8 cellular contexts compared by ENCODE assay signal in genomic region chr2:72147303-72147970, GRCh38. TPM values are rescaled to one million over a fixed set of nuclear protein-coding genes. Genes with fewer than 3 reads are reported as not detected.
DNase-seq lines count a peak whose midpoint lies in the region; ATAC-seq and TF ChIP-seq lines count a peak whose summit lies in the region.

Gene CYP26B1, minus strand, starts transcription at chr2:72147862. Its CDS starts 28 bp downstream, at chr2:72147834.

- H3K27ac Mint-ChIP-seq in CD8-positive, alpha-beta T cell, result no peak within 1 kb of the TSS
- H3K27ac Mint-ChIP-seq in mesothelial cell of epicardium, result peak within 1 kb of the TSS; percentile 99

- intact Hi-C loops in CD8-positive, alpha-beta T cell (cut with DNase I, micrococcal nuclease), result no loop called here
- intact Hi-C loops in dorsolateral prefrontal cortex (cut with DNase I), result loop anchor here (5.0 to 10.0 kb wide), 7 partner anchors 345 to 737 kb away; partner anchors contain the start of gene SPR (in 1 of the 2)

- no peak within 1 kb of the TSS for H3K4me3 ChIP-seq in CD8-positive, alpha-beta T cell (ENCODE audit: low read depth, low read length)
- H3K4me3 ChIP-seq in dorsolateral prefrontal cortex, result peak within 1 kb of the TSS; percentile 30 to 77 (median 59)
- H3K4me3 ChIP-seq in urinary bladder (ENCODE audit: low read depth, low read length), result peak within 1 kb of the TSS; percentile 47

- no peaks in the 10 kb centered on the region for H3K9me3 Mint-ChIP-seq in CD8-positive, alpha-beta T cell
- no peaks in the 10 kb centered on the region for H3K9me3 Mint-ChIP-seq in mesothelial cell of epicardium

- H3K4me1 Mint-ChIP-seq in CD8-positive, alpha-beta T cell (ENCODE audit: low read depth), result peaks cover 45% of the 10 kb centered on the region
- H3K4me1 Mint-ChIP-seq in mesothelial cell of epicardium, result peaks cover 42% of the 10 kb centered on the region

- peaks cover 63% of the 10 kb centered on the region for H3K27me3 Mint-ChIP-seq in CD8-positive, alpha-beta T cell (ENCODE audit: low read depth)
- peaks cover 1% of the 10 kb centered on the region for H3K27me3 Mint-ChIP-seq in mesothelial cell of epicardium (ENCODE audit: low read depth)

- no peaks in the 10 kb centered on the region for H3K36me3 Mint-ChIP-seq in CD8-positive, alpha-beta T cell
- peaks cover 36% of the 10 kb centered on the region for H3K36me3 Mint-ChIP-seq in mesothelial cell of epicardium

- no peak for TF ChIP-seq CTCF in CD8-positive, alpha-beta T cell (IDR thresholded peaks at IDR 0.05)
- TF ChIP-seq CTCF in dorsolateral prefrontal cortex (IDR thresholded peaks at IDR 0.05 in 54 of 56, conservative IDR thresholded peaks at IDR 0.05 in 2 of 56; ENCODE audit: low read depth in 1 of 56, partially characterized antibody in 56 of 56), result peak in 4 of 56 donors; percentile 9 to 24 (median 15)
- no peak for TF ChIP-seq CTCF in mesothelial cell of epicardium (IDR thresholded peaks at IDR 0.05; ENCODE audit: unreplicated experiment)

- 2% methylated on average over 69 of the region's 69 CpGs for WGBS in urinary bladder

- H3K27me3 ChIP-seq in CD8-positive, alpha-beta T cell (ENCODE audit: insufficient read depth, low read length), result peaks cover 41% of the 10 kb centered on the region
- peaks cover 0 to 57% (median 32%) of the 10 kb centered on the region in 45 donors for H3K27me3 ChIP-seq in dorsolateral prefrontal cortex

- peak in 2 of 7 experiments; percentile 9 to 48 for DNase-seq in CD8-positive, alpha-beta T cell
- DNase-seq in NCI-H2171 (lab: John Stamatoyannopoulos, UW) (peak; percentile 14), dorsolateral prefrontal cortex (peak in 8 of 10 donors; percentile 10 to 56 (median 46)), mesothelial cell of epicardium (ENCODE audit: low spot score in 2 of 2, unreplicated experiment in 2 of 2) (peak in 1 of 2 experiments; percentile 45), NCI-H187 treated with DMSO at 0.1 percent for 48 hours (lab: John Stamatoyannopoulos, UW) (no peak), kidney tubule cell (ENCODE audit: low spot score) (no peak)

- H3K9me3 ChIP-seq in CD8-positive, alpha-beta T cell (ENCODE audit: low read length), result no peaks in the 10 kb centered on the region

- CTCF ChIA-PET in CD8-positive, alpha-beta T cell (lab: Charles Lee), result no interaction called here

- no peak within 1 kb of the TSS for H3K27ac ChIP-seq in CD8-positive, alpha-beta T cell (ENCODE audit: low read depth, low read length)
- H3K27ac ChIP-seq in dorsolateral prefrontal cortex (peak within 1 kb of the TSS in 7 of 59 donors; percentile 18 to 75 (median 57)), urinary bladder (ENCODE audit: low read depth) (no peak within 1 kb of the TSS)

- peak within 1 kb of the TSS; percentile 79 for H3K4me3 Mint-ChIP-seq in CD8-positive, alpha-beta T cell
- H3K4me3 Mint-ChIP-seq in mesothelial cell of epicardium, result peak within 1 kb of the TSS; percentile 95

- ATAC-seq in CD8-positive, alpha-beta T cell, result no peak
- no peak for ATAC-seq in HG03342 (IDR thresholded peaks at IDR 0.05; ENCODE audit: unreplicated experiment)

- POLR2A ChIA-PET in CD8-positive, alpha-beta T cell (lab: Charles Lee), result no interaction called here

- peaks cover 50% of the 10 kb centered on the region for H3K4me1 ChIP-seq in CD8-positive, alpha-beta T cell (ENCODE audit: insufficient read depth, low read length)
- H3K4me1 ChIP-seq in urinary bladder (ENCODE audit: insufficient read depth), result peaks cover 4% of the 10 kb centered on the region

- H3K36me3 ChIP-seq in CD8-positive, alpha-beta T cell (ENCODE audit: insufficient read depth, low read length), result no peaks in the 10 kb centered on the region
- H3K36me3 ChIP-seq in urinary bladder (ENCODE audit: insufficient read depth), result no peaks in the 10 kb centered on the region

RNA-seq across cellular contexts. Expression of gene CYP26B1, which starts in this region (rescaled TPM):
- not detected for total RNA-seq in CD8-positive, alpha-beta T cell
- 10 to 100 TPM in 113 of 120 experiments, 1 to 10 TPM in 7; 5.5 to 55.3 (median 18.2) TPM for total RNA-seq in dorsolateral prefrontal cortex
- total RNA-seq in mesothelial cell of epicardium, result 1,290 to 1,322 TPM (median 1,292 TPM) in 3 replicates
- total RNA-seq in urinary bladder, result 4.7 TPM
- polyA plus RNA-seq in urinary bladder, result 6.1 TPM

Comparison
In these comparisons a context has a peak if more than half of its experiments do, and no peak if none do; other contexts are left out.
1. RNA of gene CYP26B1 (total RNA-seq): 1,290 to 1,322 TPM in mesothelial cell of epicardium; 5.5 to 55.3 TPM in dorsolateral prefrontal cortex, 4.7 TPM in urinary bladder (single experiment) and not detected in CD8-positive, alpha-beta T cell; every median in the first group is over 10 times any median in the second.
2. DNase-seq: peak in NCI-H2171 (single experiment) and dorsolateral prefrontal cortex (8 of 10); none in NCI-H187 treated with DMSO at 0.1 percent for 48 hours (single experiment) and kidney tubule cell (single experiment).
3. intact Hi-C loops: an anchor here in dorsolateral prefrontal cortex (5.0 to 10.0 kb wide); none called in CD8-positive, alpha-beta T cell.